In the genomic region with DNA sequence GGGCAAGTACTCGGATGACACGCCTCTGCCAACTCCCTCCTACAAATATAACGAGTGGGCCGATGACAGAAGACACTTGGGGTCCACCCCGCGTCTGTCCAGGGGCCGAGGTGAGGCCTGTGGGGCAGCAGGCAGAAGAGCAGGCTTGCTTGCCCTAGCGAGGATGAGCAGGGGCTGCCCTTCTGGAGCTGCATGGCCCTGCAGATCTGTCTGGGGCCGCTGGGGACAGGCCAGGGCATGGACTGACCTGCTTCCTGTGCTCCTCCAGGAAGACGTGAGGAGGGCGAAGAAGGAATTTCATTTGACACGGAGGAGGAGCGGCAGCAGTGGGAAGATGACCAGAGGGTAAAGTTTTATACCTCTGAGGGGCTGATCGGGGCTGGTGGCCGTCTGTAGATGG, we compare ENCODE assay signal across 1 cellular context.
TF ChIP-seq lines count a peak whose summit lies in the region.

No MANE protein-coding gene starts in this region.

TF ChIP-seq in HepG2, 621 proteins besides CTCF, POLR2A, EP300 and RAD21 (continued from another document):
- TF ChIP-seq, protein P1, sequence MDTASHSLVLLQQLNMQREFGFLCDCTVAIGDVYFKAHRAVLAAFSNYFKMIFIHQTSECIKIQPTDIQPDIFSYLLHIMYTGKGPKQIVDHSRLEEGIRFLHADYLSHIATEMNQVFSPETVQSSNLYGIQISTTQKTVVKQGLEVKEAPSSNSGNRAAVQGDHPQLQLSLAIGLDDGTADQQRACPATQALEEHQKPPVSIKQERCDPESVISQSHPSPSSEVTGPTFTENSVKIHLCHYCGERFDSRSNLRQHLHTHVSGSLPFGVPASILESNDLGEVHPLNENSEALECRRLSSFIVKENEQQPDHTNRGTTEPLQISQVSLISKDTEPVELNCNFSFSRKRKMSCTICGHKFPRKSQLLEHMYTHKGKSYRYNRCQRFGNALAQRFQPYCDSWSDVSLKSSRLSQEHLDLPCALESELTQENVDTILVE (CRISPR knock-in tag; IDR thresholded peaks at IDR 0.05) = no peak
- TF ChIP-seq ZNF564 (CRISPR knock-in tag; IDR thresholded peaks at IDR 0.05) (no peak), MEIS2 (CRISPR knock-in tag; IDR thresholded peaks at IDR 0.05) (no peak), SMAD9 (CRISPR knock-in tag; IDR thresholded peaks at IDR 0.05) (no peak), ZFY (CRISPR knock-in tag; IDR thresholded peaks at IDR 0.05) (no peak), ZNF562 (CRISPR knock-in tag; IDR thresholded peaks at IDR 0.05; ENCODE audit: borderline replicate concordance) (no peak), SOX5 (CRISPR knock-in tag; IDR thresholded peaks at IDR 0.05; ENCODE audit: borderline replicate concordance) (no peak), ZNF10 (CRISPR knock-in tag; IDR thresholded peaks at IDR 0.05; ENCODE audit: borderline replicate concordance, low read depth) (no peak), ZNF230 (CRISPR knock-in tag; IDR thresholded peaks at IDR 0.05) (0 out of 2 replicates have a peak, but pooled peaks have one; percentile 8), POLR2AphosphoS5 (IDR thresholded peaks at IDR 0.05; ENCODE audit: low read depth, low read length) (no peak), SNRNP70 (IDR thresholded peaks at IDR 0.05; ENCODE audit: low read depth, low read length) (no peak), ISX (CRISPR knock-in tag; conservative IDR thresholded peaks at IDR 0.05) (no peak), RBM22 (optimal IDR thresholded peaks at IDR 0.05; ENCODE audit: low read length) (no peak), NR2F2 (IDR thresholded peaks at IDR 0.05; ENCODE audit: borderline replicate concordance, low read depth) (no peak), TBX2 (CRISPR knock-in tag; IDR thresholded peaks at IDR 0.05; ENCODE audit: borderline replicate concordance) (no peak), PLRG1 (conservative IDR thresholded peaks at IDR 0.05) (no peak), ZNF549 (CRISPR knock-in tag; IDR thresholded peaks at IDR 0.05) (no peak), ZFP41 (CRISPR knock-in tag; IDR thresholded peaks at IDR 0.05; ENCODE audit: borderline replicate concordance) (0 out of 2 replicates have a peak, but pooled peaks have one; percentile 25), ETV5 (CRISPR knock-in tag; IDR thresholded peaks at IDR 0.05; ENCODE audit: borderline replicate concordance) (no peak), ZBTB1 (CRISPR knock-in tag; IDR thresholded peaks at IDR 0.05; ENCODE audit: borderline replicate concordance) (no peak), SP5 (CRISPR knock-in tag; IDR thresholded peaks at IDR 0.05; ENCODE audit: borderline replicate concordance, low read depth) (no peak), PHB2 (IDR thresholded peaks at IDR 0.05; ENCODE audit: partially characterized antibody) (no peak), MTA1 (CRISPR knock-in tag; IDR thresholded peaks at IDR 0.05; ENCODE audit: borderline replicate concordance) (no peak), ZNF432 (CRISPR knock-in tag; IDR thresholded peaks at IDR 0.05; ENCODE audit: borderline replicate concordance) (no peak), MTF1 (CRISPR knock-in tag; IDR thresholded peaks at IDR 0.05) (no peak), SNAI1 (CRISPR knock-in tag; IDR thresholded peaks at IDR 0.05; ENCODE audit: borderline replicate concordance) (no peak), HNRNPK (IDR thresholded peaks at IDR 0.05; ENCODE audit: low read depth, low read length, poor library complexity, severe bottlenecking) (no peak), ZNF891 (CRISPR knock-in tag; IDR thresholded peaks at IDR 0.05) (peak; percentile 27; the same call in 1 of the 2 replicates), ZNF768 (CRISPR knock-in tag; IDR thresholded peaks at IDR 0.05) (peak; percentile 32; the same call in 1 of the 2 replicates), NPAS2 (CRISPR knock-in tag; IDR thresholded peaks at IDR 0.05; ENCODE audit: borderline replicate concordance) (no peak), MLLT10 (CRISPR knock-in tag; IDR thresholded peaks at IDR 0.05) (no peak), ZNF121 (CRISPR knock-in tag; IDR thresholded peaks at IDR 0.05) (no peak), ISL2 (CRISPR knock-in tag; IDR thresholded peaks at IDR 0.05) (no peak)
- TF ChIP-seq, protein P2, sequence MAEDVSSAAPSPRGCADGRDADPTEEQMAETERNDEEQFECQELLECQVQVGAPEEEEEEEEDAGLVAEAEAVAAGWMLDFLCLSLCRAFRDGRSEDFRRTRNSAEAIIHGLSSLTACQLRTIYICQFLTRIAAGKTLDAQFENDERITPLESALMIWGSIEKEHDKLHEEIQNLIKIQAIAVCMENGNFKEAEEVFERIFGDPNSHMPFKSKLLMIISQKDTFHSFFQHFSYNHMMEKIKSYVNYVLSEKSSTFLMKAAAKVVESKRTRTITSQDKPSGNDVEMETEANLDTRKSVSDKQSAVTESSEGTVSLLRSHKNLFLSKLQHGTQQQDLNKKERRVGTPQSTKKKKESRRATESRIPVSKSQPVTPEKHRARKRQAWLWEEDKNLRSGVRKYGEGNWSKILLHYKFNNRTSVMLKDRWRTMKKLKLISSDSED (CRISPR knock-in tag; IDR thresholded peaks at IDR 0.05) = no peak
- TF ChIP-seq, protein P3, sequence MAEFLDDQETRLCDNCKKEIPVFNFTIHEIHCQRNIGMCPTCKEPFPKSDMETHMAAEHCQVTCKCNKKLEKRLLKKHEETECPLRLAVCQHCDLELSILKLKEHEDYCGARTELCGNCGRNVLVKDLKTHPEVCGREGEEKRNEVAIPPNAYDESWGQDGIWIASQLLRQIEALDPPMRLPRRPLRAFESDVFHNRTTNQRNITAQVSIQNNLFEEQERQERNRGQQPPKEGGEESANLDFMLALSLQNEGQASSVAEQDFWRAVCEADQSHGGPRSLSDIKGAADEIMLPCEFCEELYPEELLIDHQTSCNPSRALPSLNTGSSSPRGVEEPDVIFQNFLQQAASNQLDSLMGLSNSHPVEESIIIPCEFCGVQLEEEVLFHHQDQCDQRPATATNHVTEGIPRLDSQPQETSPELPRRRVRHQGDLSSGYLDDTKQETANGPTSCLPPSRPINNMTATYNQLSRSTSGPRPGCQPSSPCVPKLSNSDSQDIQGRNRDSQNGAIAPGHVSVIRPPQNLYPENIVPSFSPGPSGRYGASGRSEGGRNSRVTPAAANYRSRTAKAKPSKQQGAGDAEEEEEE (CRISPR knock-in tag; IDR thresholded peaks at IDR 0.05; ENCODE audit: borderline replicate concordance) = no peak
- TF ChIP-seq, protein P4, sequence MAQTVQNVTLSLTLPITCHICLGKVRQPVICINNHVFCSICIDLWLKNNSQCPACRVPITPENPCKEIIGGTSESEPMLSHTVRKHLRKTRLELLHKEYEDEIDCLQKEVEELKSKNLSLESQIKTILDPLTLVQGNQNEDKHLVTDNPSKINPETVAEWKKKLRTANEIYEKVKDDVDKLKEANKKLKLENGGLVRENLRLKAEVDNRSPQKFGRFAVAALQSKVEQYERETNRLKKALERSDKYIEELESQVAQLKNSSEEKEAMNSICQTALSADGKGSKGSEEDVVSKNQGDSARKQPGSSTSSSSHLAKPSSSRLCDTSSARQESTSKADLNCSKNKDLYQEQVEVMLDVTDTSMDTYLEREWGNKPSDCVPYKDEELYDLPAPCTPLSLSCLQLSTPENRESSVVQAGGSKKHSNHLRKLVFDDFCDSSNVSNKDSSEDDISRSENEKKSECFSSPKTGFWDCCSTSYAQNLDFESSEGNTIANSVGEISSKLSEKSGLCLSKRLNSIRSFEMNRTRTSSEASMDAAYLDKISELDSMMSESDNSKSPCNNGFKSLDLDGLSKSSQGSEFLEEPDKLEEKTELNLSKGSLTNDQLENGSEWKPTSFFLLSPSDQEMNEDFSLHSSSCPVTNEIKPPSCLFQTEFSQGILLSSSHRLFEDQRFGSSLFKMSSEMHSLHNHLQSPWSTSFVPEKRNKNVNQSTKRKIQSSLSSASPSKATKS (CRISPR knock-in tag; IDR thresholded peaks at IDR 0.05) = no peak
- TF ChIP-seq, protein P5, sequence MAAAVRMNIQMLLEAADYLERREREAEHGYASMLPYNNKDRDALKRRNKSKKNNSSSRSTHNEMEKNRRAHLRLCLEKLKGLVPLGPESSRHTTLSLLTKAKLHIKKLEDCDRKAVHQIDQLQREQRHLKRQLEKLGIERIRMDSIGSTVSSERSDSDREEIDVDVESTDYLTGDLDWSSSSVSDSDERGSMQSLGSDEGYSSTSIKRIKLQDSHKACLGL (CRISPR knock-in tag; IDR thresholded peaks at IDR 0.05) = no peak
- TF ChIP-seq, protein P6, sequence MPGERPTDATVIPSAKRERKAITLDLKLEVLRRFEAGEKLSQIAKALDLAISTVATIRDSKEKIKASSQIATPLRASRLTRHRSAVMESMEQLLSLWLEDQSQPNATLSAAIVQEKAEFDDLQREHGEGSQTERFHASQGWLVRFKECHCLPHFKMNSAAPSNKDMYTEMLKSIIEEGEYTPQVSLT (CRISPR knock-in tag; IDR thresholded peaks at IDR 0.05; ENCODE audit: borderline replicate concordance, low read depth) = no peak
- TF ChIP-seq, protein P7, sequence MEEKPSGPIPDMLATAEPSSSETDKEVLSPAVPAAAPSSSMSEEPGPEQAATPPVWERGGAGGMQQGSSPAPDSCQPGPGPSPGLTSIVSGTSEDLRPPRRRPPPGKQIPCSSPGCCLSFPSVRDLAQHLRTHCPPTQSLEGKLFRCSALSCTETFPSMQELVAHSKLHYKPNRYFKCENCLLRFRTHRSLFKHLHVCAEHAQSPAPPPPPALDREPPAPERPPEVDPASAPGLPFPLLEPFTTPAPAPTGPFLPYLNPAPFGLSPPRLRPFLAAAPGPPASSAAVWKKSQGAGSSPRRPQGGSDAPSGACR (CRISPR knock-in tag; IDR thresholded peaks at IDR 0.05) = no peak
- TF ChIP-seq, protein P8, sequence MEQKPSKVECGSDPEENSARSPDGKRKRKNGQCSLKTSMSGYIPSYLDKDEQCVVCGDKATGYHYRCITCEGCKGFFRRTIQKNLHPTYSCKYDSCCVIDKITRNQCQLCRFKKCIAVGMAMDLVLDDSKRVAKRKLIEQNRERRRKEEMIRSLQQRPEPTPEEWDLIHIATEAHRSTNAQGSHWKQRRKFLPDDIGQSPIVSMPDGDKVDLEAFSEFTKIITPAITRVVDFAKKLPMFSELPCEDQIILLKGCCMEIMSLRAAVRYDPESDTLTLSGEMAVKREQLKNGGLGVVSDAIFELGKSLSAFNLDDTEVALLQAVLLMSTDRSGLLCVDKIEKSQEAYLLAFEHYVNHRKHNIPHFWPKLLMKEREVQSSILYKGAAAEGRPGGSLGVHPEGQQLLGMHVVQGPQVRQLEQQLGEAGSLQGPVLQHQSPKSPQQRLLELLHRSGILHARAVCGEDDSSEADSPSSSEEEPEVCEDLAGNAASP (CRISPR knock-in tag; IDR thresholded peaks at IDR 0.05; ENCODE audit: borderline replicate concordance) = no peak
- TF ChIP-seq, protein P9, sequence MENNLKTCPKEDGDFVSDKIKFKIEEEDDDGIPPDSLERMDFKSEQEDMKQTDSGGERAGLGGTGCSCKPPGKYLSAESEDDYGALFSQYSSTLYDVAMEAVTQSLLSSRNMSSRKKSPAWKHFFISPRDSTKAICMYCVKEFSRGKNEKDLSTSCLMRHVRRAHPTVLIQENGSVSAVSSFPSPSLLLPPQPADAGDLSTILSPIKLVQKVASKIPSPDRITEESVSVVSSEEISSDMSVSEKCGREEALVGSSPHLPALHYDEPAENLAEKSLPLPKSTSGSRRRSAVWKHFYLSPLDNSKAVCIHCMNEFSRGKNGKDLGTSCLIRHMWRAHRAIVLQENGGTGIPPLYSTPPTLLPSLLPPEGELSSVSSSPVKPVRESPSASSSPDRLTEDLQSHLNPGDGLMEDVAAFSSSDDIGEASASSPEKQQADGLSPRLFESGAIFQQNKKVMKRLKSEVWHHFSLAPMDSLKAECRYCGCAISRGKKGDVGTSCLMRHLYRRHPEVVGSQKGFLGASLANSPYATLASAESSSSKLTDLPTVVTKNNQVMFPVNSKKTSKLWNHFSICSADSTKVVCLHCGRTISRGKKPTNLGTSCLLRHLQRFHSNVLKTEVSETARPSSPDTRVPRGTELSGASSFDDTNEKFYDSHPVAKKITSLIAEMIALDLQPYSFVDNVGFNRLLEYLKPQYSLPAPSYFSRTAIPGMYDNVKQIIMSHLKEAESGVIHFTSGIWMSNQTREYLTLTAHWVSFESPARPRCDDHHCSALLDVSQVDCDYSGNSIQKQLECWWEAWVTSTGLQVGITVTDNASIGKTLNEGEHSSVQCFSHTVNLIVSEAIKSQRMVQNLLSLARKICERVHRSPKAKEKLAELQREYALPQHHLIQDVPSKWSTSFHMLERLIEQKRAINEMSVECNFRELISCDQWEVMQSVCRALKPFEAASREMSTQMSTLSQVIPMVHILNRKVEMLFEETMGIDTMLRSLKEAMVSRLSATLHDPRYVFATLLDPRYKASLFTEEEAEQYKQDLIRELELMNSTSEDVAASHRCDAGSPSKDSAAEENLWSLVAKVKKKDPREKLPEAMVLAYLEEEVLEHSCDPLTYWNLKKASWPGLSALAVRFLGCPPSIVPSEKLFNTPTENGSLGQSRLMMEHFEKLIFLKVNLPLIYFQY (CRISPR knock-in tag; IDR thresholded peaks at IDR 0.05; ENCODE audit: borderline replicate concordance) = no peak
